ENCODE assay signal across 20 cellular contexts in the genomic region with DNA sequence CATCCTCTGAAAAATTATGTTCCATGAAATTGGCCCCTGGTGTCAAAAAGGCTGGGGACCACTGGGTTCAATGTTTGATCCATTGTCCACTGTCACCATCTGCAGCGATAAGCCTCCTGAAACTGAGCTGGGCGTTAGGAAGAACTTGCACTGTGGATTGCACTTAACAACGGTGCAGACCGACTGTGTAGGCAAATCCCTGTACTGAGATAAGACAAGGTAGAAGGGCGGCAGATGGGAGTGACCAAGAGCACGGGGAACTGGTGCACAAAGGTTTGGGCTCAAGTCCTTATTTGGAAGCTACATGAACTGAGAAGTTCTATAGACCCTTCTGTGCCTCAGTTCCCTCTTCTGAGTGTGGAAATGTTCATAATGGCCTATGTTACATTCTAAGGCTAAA. TPM values are rescaled to one million over a fixed set of nuclear protein-coding genes. Genes with fewer than 3 reads are reported as not detected.
DNase-seq lines count a peak whose midpoint lies in the region; ATAC-seq and TF ChIP-seq lines count a peak whose summit lies in the region.
"Had no signal": no experiment of that assay in that cellular context is flagged by ENCODE, and none has a peak within 500 bp of the region (broad histone marks: within the 10 kb centered on the region; RNA-seq: fewer than 3 reads in every experiment).

No MANE protein-coding gene starts in this region.

- CTCF ChIA-PET in CD8-positive, alpha-beta T cell (lab: Charles Lee) = interaction anchor here (0.6 to 7.1 kb wide), 2 partner anchors 10 to 28 kb away, joined by 3 to 54 read pairs; no protein-coding TSS in a partner anchor

- ATAC-seq in CD8-positive, alpha-beta T cell = no peak
- ATAC-seq in DND-41 (ENCODE audit: insufficient read depth, low read depth) = no peak
- ATAC-seq in naive thymus-derived CD8-positive, alpha-beta T cell = no peak
- ATAC-seq: A549, K562 had no signal

- H3K4me1 Mint-ChIP-seq in CD8-positive, alpha-beta T cell (ENCODE audit: low read depth) = peaks cover 70% of the 10 kb centered on the region
- H3K4me1 Mint-ChIP-seq in naive thymus-derived CD8-positive, alpha-beta T cell = peaks cover 38 to 76% (median 63%) of the 10 kb centered on the region in 4 donors

- no peak overlapping the region for H3K9ac ChIP-seq in DND-41 (ENCODE audit: low read depth, low read length)
- H3K9ac ChIP-seq: GM23248 had no signal

- no peak overlapping the region for H3K4me2 ChIP-seq in DND-41 (ENCODE audit: insufficient read depth, low read length)
- H3K4me2 ChIP-seq: A549 had no signal

- H3K27me3 Mint-ChIP-seq in CD8-positive, alpha-beta T cell (ENCODE audit: low read depth) = no peaks in the 10 kb centered on the region
- no peaks in the 10 kb centered on the region for H3K27me3 Mint-ChIP-seq in naive thymus-derived CD8-positive, alpha-beta T cell

- H3K36me3 Mint-ChIP-seq in CD8-positive, alpha-beta T cell = no peaks in the 10 kb centered on the region
- peaks cover 0 to 7% (median 0%) of the 10 kb centered on the region in 3 donors for H3K36me3 Mint-ChIP-seq in naive thymus-derived CD8-positive, alpha-beta T cell
- H3K36me3 Mint-ChIP-seq: CD4-positive, alpha-beta memory T cell had no signal

- no peaks in the 10 kb centered on the region for H3K36me3 ChIP-seq in CD8-positive, alpha-beta T cell (ENCODE audit: insufficient read depth, low read length)
- H3K36me3 ChIP-seq in DND-41 (ENCODE audit: insufficient read depth, low read length) (no peaks in the 10 kb centered on the region), WERI-Rb-1 (no peaks in the 10 kb centered on the region)
- H3K36me3 ChIP-seq: HAP-1 had no signal

- no peaks in the 10 kb centered on the region for H3K27me3 ChIP-seq in CD8-positive, alpha-beta T cell (ENCODE audit: insufficient read depth, low read length)
- H3K27me3 ChIP-seq in DND-41 (ENCODE audit: insufficient read depth, low read length, poor library complexity) (no peaks in the 10 kb centered on the region), WERI-Rb-1 (ENCODE audit: insufficient read depth, low read depth, severe bottlenecking) (no peaks in the 10 kb centered on the region)

- no peak for DNase-seq in CD8-positive, alpha-beta T cell
- no peak for DNase-seq in DND-41
- DNase-seq in WERI-Rb-1 = peak; percentile 64
- no peak for DNase-seq in naive thymus-derived CD8-positive, alpha-beta T cell
- no peak for DNase-seq in pons (ENCODE audit: low spot score)
- DNase-seq in A172 (ENCODE audit: low spot score) = no peak
- no peak for DNase-seq in activated CD8-positive, alpha-beta memory T cell treated with anti-CD3 and anti-CD28 coated beads, Interleukin-2, amount 50 U/mL, for 4 hours
- DNase-seq: AML-193; CD4-positive, alpha-beta memory T cell; COR-L47; GDM1; GM23248; IMR-90 had no signal

- intact Hi-C loops in CD8-positive, alpha-beta T cell (cut with DNase I, micrococcal nuclease) = no loop called here

- 0 out of 2 replicates have a peak overlapping the region, but pooled peaks have one; percentile 2 for H2AFZ ChIP-seq in DND-41 (ENCODE audit: low read depth, low read length)
- H2AFZ ChIP-seq: GM23248 had no signal

- no peaks in the 10 kb centered on the region for H3K79me2 ChIP-seq in DND-41 (ENCODE audit: insufficient read depth, low read length)

- peaks cover 66% of the 10 kb centered on the region for H3K4me1 ChIP-seq in CD8-positive, alpha-beta T cell (ENCODE audit: insufficient read depth, low read length)
- H3K4me1 ChIP-seq in DND-41 (ENCODE audit: insufficient read depth, low read length) = peaks cover 50% of the 10 kb centered on the region
- H3K4me1 ChIP-seq: A549, HAP-1 had no signal

- TF ChIP-seq CTCF in CD8-positive, alpha-beta T cell (IDR thresholded peaks at IDR 0.05) = no peak
- TF ChIP-seq CTCF in DND-41 (IDR thresholded peaks at IDR 0.05; ENCODE audit: borderline replicate concordance, extremely low read depth, low read length, poor library complexity, severe bottlenecking) = no peak
- TF ChIP-seq CTCF in WERI-Rb-1 (IDR thresholded peaks at IDR 0.05; ENCODE audit: low read depth, low read length) = no peak

- H3K27ac Mint-ChIP-seq in CD8-positive, alpha-beta T cell = peak overlapping the region; percentile 88
- H3K27ac Mint-ChIP-seq in naive thymus-derived CD8-positive, alpha-beta T cell = peak overlapping the region; percentile 76 to 100 (median 92)

- no peaks in the 10 kb centered on the region for H3K9me3 Mint-ChIP-seq in CD8-positive, alpha-beta T cell
- H3K9me3 Mint-ChIP-seq in naive thymus-derived CD8-positive, alpha-beta T cell = peaks cover 0 to 2% (median 0%) of the 10 kb centered on the region in 9 donors

- no peaks in the 10 kb centered on the region for H4K20me1 ChIP-seq in DND-41 (ENCODE audit: insufficient read depth, low read length)

- H3K4me3 Mint-ChIP-seq in CD8-positive, alpha-beta T cell = no peak overlapping the region
- H3K4me3 Mint-ChIP-seq in naive thymus-derived CD8-positive, alpha-beta T cell = peak overlapping the region in 6 of 10 donors; percentile 10 to 80 (median 42)

- H3K27ac ChIP-seq in CD8-positive, alpha-beta T cell (ENCODE audit: low read depth, low read length) = peak overlapping the region; percentile 1
- peak overlapping the region; percentile 96 for H3K27ac ChIP-seq in DND-41 (ENCODE audit: low read length)
- H3K27ac ChIP-seq in WERI-Rb-1 = peak overlapping the region; percentile 87
- H3K27ac ChIP-seq: A549, C4-2B, GM23248 had no signal

- H3K9me3 ChIP-seq in CD8-positive, alpha-beta T cell (ENCODE audit: low read length) = no peaks in the 10 kb centered on the region
- H3K9me3 ChIP-seq in DND-41 (ENCODE audit: insufficient read depth, low read length, severe bottlenecking) (no peaks in the 10 kb centered on the region), WERI-Rb-1 (ENCODE audit: severe bottlenecking) (no peaks in the 10 kb centered on the region)
- H3K9me3 ChIP-seq: HAP-1 had no signal

- no peak overlapping the region for H3K4me3 ChIP-seq in CD8-positive, alpha-beta T cell (ENCODE audit: low read depth, low read length)
- H3K4me3 ChIP-seq in DND-41 (ENCODE audit: low read depth in 1 of 2, low read length in 2 of 2) (no peak overlapping the region), WERI-Rb-1 (ENCODE audit: low read depth, low read length) (peak overlapping the region; percentile 14)
- H3K4me3 ChIP-seq: A549, GM23248, HAP-1, K562 had no signal

- POLR2A ChIA-PET in CD8-positive, alpha-beta T cell (lab: Charles Lee) = interaction anchor here (0.8 to 1.1 kb wide), 2 partner anchors 14 to 27 kb away, joined by 3 to 4 read pairs; no protein-coding TSS in a partner anchor
- POLR2A ChIA-PET in naive thymus-derived CD8-positive, alpha-beta T cell (lab: Charles Lee) = interaction anchor here (0.6 to 4.0 kb wide), 4 partner anchors 13 to 141 kb away, joined by 3 to 11 read pairs (median 5); no protein-coding TSS in a partner anchor

RNA-seq across cellular contexts. Expression of a gene that starts 41.6 kb away (rescaled TPM):
- total RNA-seq in CD8-positive, alpha-beta T cell = 10 to 100 TPM; 11.1 to 13.3 TPM
- 10 to 100 TPM; 40.6 to 44.5 TPM for total RNA-seq in naive thymus-derived CD8-positive, alpha-beta T cell
- 1 to 10 TPM in 2 of 3 donors, under 1 TPM in 1; 0.93 to 2.8 (median 1.1) TPM for polyA plus RNA-seq in naive thymus-derived CD8-positive, alpha-beta T cell
- total RNA-seq in A172 (2014; rRNA removed; shearing (Covaris generic)) = 9.8 and 11.5 TPM in 2 replicates
- total RNA-seq: GM23248, H4 had no signal
- polyA plus RNA-seq: GM23248 had no signal

RNA-seq across cellular contexts. Expression of a gene that starts 48.8 kb away (rescaled TPM):
- not detected for total RNA-seq in CD8-positive, alpha-beta T cell
- total RNA-seq in naive thymus-derived CD8-positive, alpha-beta T cell = not detected
- polyA plus RNA-seq in naive thymus-derived CD8-positive, alpha-beta T cell = not detected
- not detected in 2 replicates for total RNA-seq in A172 (2014; rRNA removed; shearing (Covaris generic))
- total RNA-seq: CD4-positive, alpha-beta memory T cell; Daoy; GM23248; H4; IMR-90; K562 had no signal
- polyA plus RNA-seq: A549; BJ; CD4-positive, alpha-beta memory T cell; GM23248; IMR-90; K562 had no signal

Comparison
In these comparisons a context has a peak if more than half of its experiments do, and no peak if none do; other contexts are left out.
1. H3K27ac ChIP-seq: peak in every context shown above with its lines; median percentile 96 in DND-41; 87 in WERI-Rb-1; 1 in CD8-positive, alpha-beta T cell.